1 cellular context compared by ENCODE assay signal in the genomic region with DNA sequence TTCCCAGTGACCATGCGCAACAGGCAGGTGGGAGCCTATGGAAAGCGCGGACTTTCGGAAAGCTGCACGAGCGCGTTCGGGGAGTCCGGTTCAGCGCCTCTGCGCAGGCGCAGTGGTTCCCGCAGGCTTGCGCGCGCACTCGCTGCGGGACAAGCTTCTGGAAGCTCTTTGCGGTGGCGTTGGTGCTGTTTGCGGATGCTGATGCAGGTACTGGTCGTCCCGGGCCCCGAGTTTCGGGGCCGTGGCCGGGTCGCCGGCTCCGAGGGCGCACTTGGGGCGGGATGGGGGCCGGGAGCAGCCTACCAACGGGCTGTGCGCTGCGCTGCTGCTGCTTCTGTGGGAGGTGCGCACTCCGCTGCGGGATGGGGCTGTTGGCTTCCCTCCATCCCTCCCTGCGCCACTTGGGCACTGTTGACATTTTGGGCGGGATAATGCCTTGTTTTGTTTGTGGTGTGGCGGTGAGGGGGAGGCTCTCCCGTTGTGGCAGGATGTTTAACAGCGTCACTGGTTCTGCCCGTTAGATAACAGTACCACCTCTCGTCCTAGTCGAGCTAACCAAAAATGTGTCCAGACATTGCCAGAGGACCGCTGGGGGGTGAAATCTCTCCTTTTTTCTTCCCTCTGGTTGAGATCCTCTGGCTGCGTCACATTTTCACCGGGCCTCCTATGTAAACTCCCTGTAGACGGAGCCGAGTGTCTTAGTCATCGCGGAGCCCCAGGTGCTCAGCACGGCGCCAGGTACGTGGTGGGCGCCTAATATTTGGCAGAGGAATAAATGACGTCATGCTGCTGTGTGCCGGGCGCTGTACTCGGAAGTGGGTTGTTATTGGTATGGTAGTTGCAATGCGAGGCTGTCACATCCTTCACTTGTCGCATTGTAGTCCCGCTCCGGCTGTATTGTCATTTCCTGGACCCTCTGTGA.
TF ChIP-seq lines count a peak whose summit lies in the region.

Gene ZNF483, plus strand, starts transcription at position 124 of the 922 bp plus-strand sequence. CDS start 2,217 bp downstream, outside the sequence.

TF ChIP-seq in HepG2, 621 proteins besides CTCF, POLR2A, EP300 and RAD21 (continued from another document and continues in another):
- TF ChIP-seq HOXA3 (CRISPR knock-in tag; IDR thresholded peaks at IDR 0.05) = peak; percentile 58; the same call in 1 of the 2 replicates
- TF ChIP-seq, protein P1, sequence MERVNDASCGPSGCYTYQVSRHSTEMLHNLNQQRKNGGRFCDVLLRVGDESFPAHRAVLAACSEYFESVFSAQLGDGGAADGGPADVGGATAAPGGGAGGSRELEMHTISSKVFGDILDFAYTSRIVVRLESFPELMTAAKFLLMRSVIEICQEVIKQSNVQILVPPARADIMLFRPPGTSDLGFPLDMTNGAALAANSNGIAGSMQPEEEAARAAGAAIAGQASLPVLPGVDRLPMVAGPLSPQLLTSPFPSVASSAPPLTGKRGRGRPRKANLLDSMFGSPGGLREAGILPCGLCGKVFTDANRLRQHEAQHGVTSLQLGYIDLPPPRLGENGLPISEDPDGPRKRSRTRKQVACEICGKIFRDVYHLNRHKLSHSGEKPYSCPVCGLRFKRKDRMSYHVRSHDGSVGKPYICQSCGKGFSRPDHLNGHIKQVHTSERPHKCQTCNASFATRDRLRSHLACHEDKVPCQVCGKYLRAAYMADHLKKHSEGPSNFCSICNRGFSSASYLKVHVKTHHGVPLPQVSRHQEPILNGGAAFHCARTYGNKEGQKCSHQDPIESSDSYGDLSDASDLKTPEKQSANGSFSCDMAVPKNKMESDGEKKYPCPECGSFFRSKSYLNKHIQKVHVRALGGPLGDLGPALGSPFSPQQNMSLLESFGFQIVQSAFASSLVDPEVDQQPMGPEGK (CRISPR knock-in tag; IDR thresholded peaks at IDR 0.05) = no peak
- no peak for TF ChIP-seq CEBPB (IDR thresholded peaks at IDR 0.05; ENCODE audit: borderline replicate concordance, low read depth, low read length)
- no peak for TF ChIP-seq MAFK (conservative IDR thresholded peaks at IDR 0.05 in 1 of 2, IDR thresholded peaks at IDR 0.05 in 1 of 2; ENCODE audit: low read length in 2 of 2)
- no peak for TF ChIP-seq RCOR2 (CRISPR knock-in tag; IDR thresholded peaks at IDR 0.05)
- TF ChIP-seq DDIT3 (CRISPR knock-in tag; IDR thresholded peaks at IDR 0.05) = no peak
- no peak for TF ChIP-seq GABPA (IDR thresholded peaks at IDR 0.05; ENCODE audit: low read depth, low read length)
- TF ChIP-seq GABPA (CRISPR knock-in tag; IDR thresholded peaks at IDR 0.05; ENCODE audit: low read depth) = no peak
- TF ChIP-seq YEATS2 (CRISPR knock-in tag; IDR thresholded peaks at IDR 0.05; ENCODE audit: borderline replicate concordance) = peak; percentile 84
- no peak for TF ChIP-seq ZNF496 (CRISPR knock-in tag; IDR thresholded peaks at IDR 0.05; ENCODE audit: insufficient replicate concordance)
- TF ChIP-seq CBX1 (IDR thresholded peaks at IDR 0.05; ENCODE audit: low read depth) = no peak
- TF ChIP-seq NCOA5 (CRISPR knock-in tag; IDR thresholded peaks at IDR 0.05) = no peak
- TF ChIP-seq, protein P2, sequence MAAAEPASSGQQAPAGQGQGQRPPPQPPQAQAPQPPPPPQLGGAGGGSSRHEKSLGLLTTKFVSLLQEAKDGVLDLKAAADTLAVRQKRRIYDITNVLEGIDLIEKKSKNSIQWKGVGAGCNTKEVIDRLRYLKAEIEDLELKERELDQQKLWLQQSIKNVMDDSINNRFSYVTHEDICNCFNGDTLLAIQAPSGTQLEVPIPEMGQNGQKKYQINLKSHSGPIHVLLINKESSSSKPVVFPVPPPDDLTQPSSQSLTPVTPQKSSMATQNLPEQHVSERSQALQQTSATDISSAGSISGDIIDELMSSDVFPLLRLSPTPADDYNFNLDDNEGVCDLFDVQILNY (CRISPR knock-in tag; conservative IDR thresholded peaks at IDR 0.05) = peak; percentile 17; the same call in 1 of the 2 replicates
- TF ChIP-seq ZNF687 (CRISPR knock-in tag; IDR thresholded peaks at IDR 0.05) = peak; percentile 96
- TF ChIP-seq, protein P3, sequence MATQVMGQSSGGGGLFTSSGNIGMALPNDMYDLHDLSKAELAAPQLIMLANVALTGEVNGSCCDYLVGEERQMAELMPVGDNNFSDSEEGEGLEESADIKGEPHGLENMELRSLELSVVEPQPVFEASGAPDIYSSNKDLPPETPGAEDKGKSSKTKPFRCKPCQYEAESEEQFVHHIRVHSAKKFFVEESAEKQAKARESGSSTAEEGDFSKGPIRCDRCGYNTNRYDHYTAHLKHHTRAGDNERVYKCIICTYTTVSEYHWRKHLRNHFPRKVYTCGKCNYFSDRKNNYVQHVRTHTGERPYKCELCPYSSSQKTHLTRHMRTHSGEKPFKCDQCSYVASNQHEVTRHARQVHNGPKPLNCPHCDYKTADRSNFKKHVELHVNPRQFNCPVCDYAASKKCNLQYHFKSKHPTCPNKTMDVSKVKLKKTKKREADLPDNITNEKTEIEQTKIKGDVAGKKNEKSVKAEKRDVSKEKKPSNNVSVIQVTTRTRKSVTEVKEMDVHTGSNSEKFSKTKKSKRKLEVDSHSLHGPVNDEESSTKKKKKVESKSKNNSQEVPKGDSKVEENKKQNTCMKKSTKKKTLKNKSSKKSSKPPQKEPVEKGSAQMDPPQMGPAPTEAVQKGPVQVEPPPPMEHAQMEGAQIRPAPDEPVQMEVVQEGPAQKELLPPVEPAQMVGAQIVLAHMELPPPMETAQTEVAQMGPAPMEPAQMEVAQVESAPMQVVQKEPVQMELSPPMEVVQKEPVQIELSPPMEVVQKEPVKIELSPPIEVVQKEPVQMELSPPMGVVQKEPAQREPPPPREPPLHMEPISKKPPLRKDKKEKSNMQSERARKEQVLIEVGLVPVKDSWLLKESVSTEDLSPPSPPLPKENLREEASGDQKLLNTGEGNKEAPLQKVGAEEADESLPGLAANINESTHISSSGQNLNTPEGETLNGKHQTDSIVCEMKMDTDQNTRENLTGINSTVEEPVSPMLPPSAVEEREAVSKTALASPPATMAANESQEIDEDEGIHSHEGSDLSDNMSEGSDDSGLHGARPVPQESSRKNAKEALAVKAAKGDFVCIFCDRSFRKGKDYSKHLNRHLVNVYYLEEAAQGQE (IDR thresholded peaks at IDR 0.05; ENCODE audit: borderline replicate concordance in 1 of 2, low read depth in 1 of 2, low read length in 2 of 2) = no peak
- TF ChIP-seq HOXD1 (CRISPR knock-in tag; IDR thresholded peaks at IDR 0.05) = no peak
- no peak for TF ChIP-seq ZNF362 (CRISPR knock-in tag; IDR thresholded peaks at IDR 0.05; ENCODE audit: borderline replicate concordance)
- TF ChIP-seq, protein P4, sequence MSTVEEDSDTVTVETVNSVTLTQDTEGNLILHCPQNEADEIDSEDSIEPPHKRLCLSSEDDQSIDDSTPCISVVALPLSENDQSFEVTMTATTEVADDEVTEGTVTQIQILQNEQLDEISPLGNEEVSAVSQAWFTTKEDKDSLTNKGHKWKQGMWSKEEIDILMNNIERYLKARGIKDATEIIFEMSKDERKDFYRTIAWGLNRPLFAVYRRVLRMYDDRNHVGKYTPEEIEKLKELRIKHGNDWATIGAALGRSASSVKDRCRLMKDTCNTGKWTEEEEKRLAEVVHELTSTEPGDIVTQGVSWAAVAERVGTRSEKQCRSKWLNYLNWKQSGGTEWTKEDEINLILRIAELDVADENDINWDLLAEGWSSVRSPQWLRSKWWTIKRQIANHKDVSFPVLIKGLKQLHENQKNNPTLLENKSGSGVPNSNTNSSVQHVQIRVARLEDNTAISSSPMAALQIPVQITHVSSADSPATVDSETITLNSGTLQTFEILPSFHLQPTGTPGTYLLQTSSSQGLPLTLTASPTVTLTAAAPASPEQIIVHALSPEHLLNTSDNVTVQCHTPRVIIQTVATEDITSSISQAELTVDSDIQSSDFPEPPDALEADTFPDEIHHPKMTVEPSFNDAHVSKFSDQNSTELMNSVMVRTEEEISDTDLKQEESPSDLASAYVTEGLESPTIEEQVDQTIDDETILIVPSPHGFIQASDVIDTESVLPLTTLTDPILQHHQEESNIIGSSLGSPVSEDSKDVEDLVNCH (CRISPR knock-in tag; IDR thresholded peaks at IDR 0.05) = no peak
- peak; percentile 56; the same call in 1 of the 2 replicates for TF ChIP-seq KMT2B (CRISPR knock-in tag; IDR thresholded peaks at IDR 0.05)
- no peak for TF ChIP-seq PAWR (CRISPR knock-in tag; IDR thresholded peaks at IDR 0.05; ENCODE audit: borderline replicate concordance)
- peak; percentile 70; the same call in 1 of the 2 replicates for TF ChIP-seq SNAPC4 (CRISPR knock-in tag; IDR thresholded peaks at IDR 0.05)
- no peak; the same call in 1 of the 2 replicates for TF ChIP-seq ZSCAN29 (CRISPR knock-in tag; conservative IDR thresholded peaks at IDR 0.05)
- TF ChIP-seq PHF21A (CRISPR knock-in tag; IDR thresholded peaks at IDR 0.05) = peak; percentile 26; the same call in 1 of the 2 replicates
- peak; percentile 92 for TF ChIP-seq CREB1 (IDR thresholded peaks at IDR 0.05)
- no peak for TF ChIP-seq CREB1 (CRISPR knock-in tag; IDR thresholded peaks at IDR 0.05)
- no peak for TF ChIP-seq LRRFIP1 (CRISPR knock-in tag; conservative IDR thresholded peaks at IDR 0.05)
